29 cellular contexts compared by ENCODE assay signal in genomic region chr20:15967334-15967733, GRCh38.
"Had no signal": no experiment of that assay in that cellular context is flagged by ENCODE, and none has a peak within 500 bp of the region (broad histone marks: within the 10 kb centered on the region; RNA-seq: fewer than 3 reads in every experiment).

No MANE protein-coding gene starts in this region.

- H3K4me3 ChIP-seq: colonic mucosa, coronary artery, dorsolateral prefrontal cortex, esophagus muscularis mucosa, esophagus squamous epithelium, gastrocnemius medialis, gastroesophageal sphincter, heart left ventricle, heart right ventricle had no signal

- H3K4me3 Mint-ChIP-seq: dendritic cell treated with granulocyte-macrophage colony-stimulating factor and Interleukin-4, amounts not matched to agents 40 ng/mL and 50 ng/mL, for 4 days; effector memory CD8-positive, alpha-beta T cell; endodermal cell had no signal

- H3K36me3 ChIP-seq: colonic mucosa, esophagus muscularis mucosa, esophagus squamous epithelium, gastrocnemius medialis, gastroesophageal sphincter, heart left ventricle, heart right ventricle had no signal

- H3K9me3 ChIP-seq: colonic mucosa, esophagus squamous epithelium, gastrocnemius medialis had no signal

- H3K4me1 Mint-ChIP-seq: endodermal cell had no signal

- H3K4me1 ChIP-seq: colonic mucosa, esophagus muscularis mucosa, esophagus squamous epithelium, foreskin keratinocyte, gastrocnemius medialis, gastroesophageal sphincter, heart left ventricle, heart right ventricle had no signal

- H3K27me3 ChIP-seq: colonic mucosa, dorsolateral prefrontal cortex, esophagus muscularis mucosa, esophagus squamous epithelium, foreskin keratinocyte, gastrocnemius medialis, gastroesophageal sphincter, heart left ventricle, heart right ventricle had no signal

- H3K27me3 Mint-ChIP-seq: dendritic cell treated with granulocyte-macrophage colony-stimulating factor and Interleukin-4, amounts not matched to agents 40 ng/mL and 50 ng/mL, for 4 days; effector memory CD8-positive, alpha-beta T cell had no signal

- H3K27ac Mint-ChIP-seq: dendritic cell treated with granulocyte-macrophage colony-stimulating factor and Interleukin-4, amounts not matched to agents 40 ng/mL and 50 ng/mL, for 4 days; effector memory CD8-positive, alpha-beta T cell; endodermal cell had no signal

- DNase-seq: colonic mucosa; cortex of kidney; dermis blood vessel endothelial cell; dorsolateral prefrontal cortex; effector CD4-positive, alpha-beta T cell; effector CD8-positive, alpha-beta T cell; effector memory CD4-positive, alpha-beta T cell; effector memory CD8-positive, alpha-beta T cell; endodermal cell; erythroblast; esophagus squamous epithelium; foreskin fibroblast; foreskin keratinocyte; foreskin melanocyte; gastrocnemius medialis; glutamatergic neuron; head of caudate nucleus; heart left ventricle; heart right ventricle had no signal

- H3K27ac ChIP-seq: colonic mucosa, coronary artery, dorsolateral prefrontal cortex, epithelial cell of prostate, esophagus muscularis mucosa, esophagus squamous epithelium, foreskin keratinocyte, gastrocnemius medialis, gastroesophageal sphincter, heart left ventricle, heart right ventricle had no signal

- ATAC-seq: effector memory CD8-positive, alpha-beta T cell; esophagus mucosa; foreskin keratinocyte; gastrocnemius medialis; gastroesophageal sphincter; heart left ventricle; heart right ventricle had no signal

- FAIRE-seq: colon, endometrium, endothelial cell of umbilical vein, frontal cortex had no signal
